8 cellular contexts compared by ENCODE assay signal in genomic region chr10:49539320-49539885, GRCh38. TPM values are rescaled to one million over a fixed set of nuclear protein-coding genes. Genes with fewer than 3 reads are reported as not detected.
DNase-seq lines count a peak whose midpoint lies in the region; ATAC-seq and TF ChIP-seq lines count a peak whose summit lies in the region.

No MANE protein-coding gene starts in this region.

- H3K79me2 ChIP-seq in GM23248 (ENCODE audit: insufficient read depth) (peaks cover 42% of the 10 kb centered on the region), mesendoderm (ENCODE audit: control insufficient read depth, insufficient read depth, low read length) (no peaks in the 10 kb centered on the region)

- peak; percentile 50 for DNase-seq in GM03348 (ENCODE audit: low spot score)
- peak; percentile 69 for DNase-seq in GM23248
- DNase-seq in LoVo (ENCODE audit: low spot score): peak; percentile 47
- no peak for DNase-seq in activated B cell treated with CpG ODN at 0.5 μM for 24 hours
- DNase-seq in endodermal cell: peak; percentile 73
- peak; percentile 48 for DNase-seq in mesendoderm
- peak in 17 of 49 donors; percentile 16 to 72 (median 55) for DNase-seq in substantia nigra (lab: John Stamatoyannopoulos, UW)

- WGBS in GM23248 (ENCODE audit: low coverage in 1 of 2, low lambda C conversion rate in 2 of 2, missing lambda C conversion rate in 2 of 2), 2 experiments: 7 to 12% methylated on average over 26 of the region's 26 CpGs
- 2 to 7% methylated on average over 22 to 26 of the region's 26 CpGs for WGBS in endodermal cell (ENCODE audit: insufficient coverage in 1 of 2, insufficient read length in 1 of 2), 2 experiments
- whole genome bisulfite sequencing in mesendoderm (ENCODE audit: extremely low coverage, insufficient coverage, low lambda C conversion rate): no CpG with 5 or more reads among the region's 26 CpGs

- peaks cover 46% of the 10 kb centered on the region for H3K4me1 Mint-ChIP-seq in activated B cell treated with CpG ODN at 0.5 μM for 24 hours
- H3K4me1 Mint-ChIP-seq in endodermal cell: peaks cover 12% of the 10 kb centered on the region

- H3K36me3 Mint-ChIP-seq in activated B cell treated with CpG ODN at 0.5 μM for 24 hours (ENCODE audit: low read depth) (peaks cover 7% of the 10 kb centered on the region), endodermal cell (ENCODE audit: low read depth) (peaks cover 2% of the 10 kb centered on the region)

- POLR2A ChIA-PET in activated B cell treated with CpG ODN at 0.5 μM for 24 hours (lab: Charles Lee): interaction anchor here (0.7 to 1.9 kb wide), 5 partner anchors 14 to 1261 kb away, joined by 3 to 15 read pairs (median 3); partner anchors contain the start of genes PARG and TIMM23B

- intact Hi-C loops in activated B cell treated with CpG ODN at 0.5 μM for 24 hours (cut with micrococcal nuclease): loop anchor here (1.0 to 5.0 kb wide), 7 partner anchors 29 to 1233 kb away; partner anchors contain the start of genes MAPK8, OGDHL and TMEM273

- no peak overlapping the region for H4K8ac ChIP-seq in mesendoderm (ENCODE audit: low read depth, low read length)

- peaks cover 19% of the 10 kb centered on the region for H3K27me3 Mint-ChIP-seq in activated B cell treated with CpG ODN at 0.5 μM for 24 hours
- H3K27me3 Mint-ChIP-seq in endodermal cell (ENCODE audit: insufficient read depth): peaks cover 30% of the 10 kb centered on the region

- H3K4me3 ChIP-seq in GM23248 (peak overlapping the region; percentile 86), endodermal cell (ENCODE audit: low read length) (peak overlapping the region; percentile 82), mesendoderm (ENCODE audit: low read length) (peak overlapping the region; percentile 20)

- peak; percentile 9 for ATAC-seq in activated B cell treated with CpG ODN at 0.5 μM for 24 hours (ENCODE audit: low read depth)
- no peak for ATAC-seq in GM18873 (IDR thresholded peaks at IDR 0.05; ENCODE audit: low FRiP score, unreplicated experiment)

- no peak overlapping the region for H2BK15ac ChIP-seq in mesendoderm (replicated peaks; ENCODE audit: low read depth)

- H3K4me1 ChIP-seq in GM23248 (ENCODE audit: insufficient read depth) (peaks cover 46% of the 10 kb centered on the region), endodermal cell (ENCODE audit: control insufficient read depth, insufficient read depth, low read length) (no peaks in the 10 kb centered on the region), mesendoderm (ENCODE audit: control insufficient read depth, low read depth, low read length) (peaks cover 2% of the 10 kb centered on the region)

- H3K4me2 ChIP-seq in GM23248 (ENCODE audit: unreplicated experiment): peak overlapping the region; percentile 82
- peak overlapping the region; percentile 88 for H3K4me2 ChIP-seq in mesendoderm (ENCODE audit: low read length)

- peaks cover 1% of the 10 kb centered on the region for H3K79me1 ChIP-seq in mesendoderm (ENCODE audit: low read length)

- no peaks in the 10 kb centered on the region for H3K27me3 ChIP-seq in GM23248 (replicated peaks; ENCODE audit: insufficient read depth)
- peaks cover 11% of the 10 kb centered on the region for H3K27me3 ChIP-seq in endodermal cell (ENCODE audit: control insufficient read depth, insufficient read depth, low read length, poor library complexity, severe bottlenecking)
- no peaks in the 10 kb centered on the region for H3K27me3 ChIP-seq in mesendoderm (ENCODE audit: insufficient read depth, low read length, poor library complexity)

- no peak overlapping the region for H4K5ac ChIP-seq in mesendoderm (ENCODE audit: low read length)

- CTCF ChIA-PET in activated B cell treated with CpG ODN at 0.5 μM for 24 hours (lab: Charles Lee): interaction anchor here (1.0 to 1.1 kb wide), 2 partner anchors 54 to 55 kb away, joined by 3 read pairs; no protein-coding TSS in a partner anchor

- no peaks in the 10 kb centered on the region for H4K20me1 ChIP-seq in GM23248 (ENCODE audit: insufficient read depth)

- peak overlapping the region; percentile 93 for H3K4me3 Mint-ChIP-seq in activated B cell treated with CpG ODN at 0.5 μM for 24 hours
- peak overlapping the region; percentile 86 for H3K4me3 Mint-ChIP-seq in endodermal cell

- TF ChIP-seq CTCF in activated B cell treated with CpG ODN at 0.5 μM for 24 hours (IDR thresholded peaks at IDR 0.05): no peak
- TF ChIP-seq CTCF in endodermal cell (conservative IDR thresholded peaks at IDR 0.05): no peak

- H2BK120ac ChIP-seq in mesendoderm (ENCODE audit: low read depth, low read length): no peak overlapping the region

- no peak overlapping the region for H2AK5ac ChIP-seq in mesendoderm (ENCODE audit: low read length)

- H3K9me3 Mint-ChIP-seq in activated B cell treated with CpG ODN at 0.5 μM for 24 hours (no peaks in the 10 kb centered on the region), endodermal cell (no peaks in the 10 kb centered on the region)

- H3K27ac ChIP-seq in GM23248 (peak overlapping the region; percentile 93), endodermal cell (ENCODE audit: low read depth, low read length) (no peak overlapping the region), mesendoderm (ENCODE audit: low read depth, low read length) (no peak overlapping the region), substantia nigra (ENCODE audit: low read depth, low read length, poor library complexity, severe bottlenecking) (peak overlapping the region; percentile 73)

- peaks cover 42% of the 10 kb centered on the region for H3F3A ChIP-seq in GM23248 (ENCODE audit: insufficient read depth)

- no peak overlapping the region for H3K4ac ChIP-seq in mesendoderm (ENCODE audit: low read depth, low read length)

- no peak overlapping the region for H2BK5ac ChIP-seq in mesendoderm (ENCODE audit: low read length)

- no peaks in the 10 kb centered on the region for H3K9me3 ChIP-seq in GM23248 (ENCODE audit: low read depth)
- H3K9me3 ChIP-seq in endodermal cell (ENCODE audit: control insufficient read depth, low read length): peaks cover 2% of the 10 kb centered on the region

- H3K56ac ChIP-seq in mesendoderm (ENCODE audit: low read length): peak overlapping the region; percentile 87

- no peak overlapping the region for H3K18ac ChIP-seq in mesendoderm (ENCODE audit: low read length)

- no peaks in the 10 kb centered on the region for H3K36me3 ChIP-seq in GM23248 (ENCODE audit: low read depth)
- H3K36me3 ChIP-seq in endodermal cell (ENCODE audit: control insufficient read depth, insufficient read depth, low read length): no peaks in the 10 kb centered on the region
- no peaks in the 10 kb centered on the region for H3K36me3 ChIP-seq in mesendoderm (ENCODE audit: control insufficient read depth, insufficient read depth, low read length)

- H3K9me2 ChIP-seq in GM23248 (ENCODE audit: insufficient read depth): no peaks in the 10 kb centered on the region

- H3K23ac ChIP-seq in mesendoderm (ENCODE audit: low read length): no peak overlapping the region

- H3K27ac Mint-ChIP-seq in activated B cell treated with CpG ODN at 0.5 μM for 24 hours (peak overlapping the region; percentile 91), endodermal cell (peak overlapping the region; percentile 86)

- in situ Hi-C loops in GM23248 (cut with MboI): no loop called here

- peak overlapping the region; percentile 92 for H3K9ac ChIP-seq in GM23248
- H3K9ac ChIP-seq in endodermal cell (ENCODE audit: extremely low read depth, low read length, poor library complexity, severe bottlenecking): peak overlapping the region; percentile 7
- peak overlapping the region; percentile 60 for H3K9ac ChIP-seq in mesendoderm (ENCODE audit: low read length)

- peak overlapping the region; percentile 87 for H2AFZ ChIP-seq in GM23248

RNA-seq across cellular contexts. Expression of gene ERCC6, which starts 0.5 kb away (rescaled TPM):
- total RNA-seq in GM23248 (2014; rRNA removed; shearing (Covaris generic)): 69.2 and 101 TPM in 2 replicates
- 47.6 and 50.8 TPM in 2 replicates for polyA plus RNA-seq in GM23248 (2016; fragmentation: Nextera tagmentation; extraction: Ambion mirVana)
- 37.4 and 46.2 TPM in 2 replicates for total RNA-seq in activated B cell treated with CpG ODN at 0.5 μM for 24 hours
- 10 to 100 TPM; 18.8 to 19.5 TPM for total RNA-seq in endodermal cell
- 8.6 TPM for polyA plus RNA-seq in endodermal cell (2013, experiment 1 of 2)
- polyA plus RNA-seq in endodermal cell (2013, experiment 2 of 2): 7.0 TPM
- polyA plus RNA-seq in mesendoderm (2013, experiment 1 of 2): 5.3 TPM
- polyA plus RNA-seq in mesendoderm (2013, experiment 2 of 2): 5.6 TPM

Comparison
In these comparisons a context has a peak if more than half of its experiments do, and no peak if none do; other contexts are left out.
1. H3K27ac ChIP-seq: peak in GM23248 (single experiment) and substantia nigra (single experiment); none in endodermal cell (single experiment) and mesendoderm (single experiment).
2. H3K4me3 ChIP-seq: peak in every context shown above with its lines; median percentile 86 in GM23248; 82 in endodermal cell; 20 in mesendoderm.
3. H3K9ac ChIP-seq: peak in every context shown above with its lines; median percentile 92 in GM23248; 60 in mesendoderm; 7 in endodermal cell.